In the genomic region with DNA sequence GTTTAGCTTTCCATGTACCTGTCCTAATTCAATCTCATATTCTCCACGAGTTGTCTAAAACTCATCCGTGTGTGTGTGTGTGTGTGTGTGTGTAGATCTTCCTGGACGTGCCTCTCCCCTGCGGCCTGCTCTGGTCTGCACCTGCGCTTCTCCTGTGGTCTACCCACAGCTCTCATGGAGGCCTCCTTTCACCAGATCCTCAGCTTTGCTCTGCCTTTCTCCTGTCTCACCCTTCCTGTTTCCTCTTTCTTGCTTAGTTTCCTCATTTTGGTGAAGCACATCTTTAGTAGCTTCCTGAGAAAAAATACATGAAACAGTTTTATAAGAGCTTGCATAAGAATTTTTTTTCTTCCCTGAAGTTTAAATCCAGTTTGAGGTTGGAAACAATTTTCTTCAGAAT, we compare ENCODE assay signal across 9 cellular contexts. TPM values are rescaled to one million over a fixed set of nuclear protein-coding genes. Genes with fewer than 3 reads are reported as not detected.
DNase-seq lines count a peak whose midpoint lies in the region; ATAC-seq, FAIRE-seq and TF ChIP-seq lines count a peak whose summit lies in the region.
"Had no signal": no experiment of that assay in that cellular context is flagged by ENCODE, and none has a peak within 500 bp of the region (broad histone marks: within the 10 kb centered on the region; RNA-seq: fewer than 3 reads in every experiment).

No MANE protein-coding gene starts in this region.

- H3K4me1 Mint-ChIP-seq in activated T-helper 17 cell treated with anti-CD3 and anti-CD28 coated beads, Interleukin-2, amount 50 U/mL, for 72 hours, result peaks cover 9% of the 10 kb centered on the region
- H3K4me1 Mint-ChIP-seq in mesothelial cell of epicardium, result no peaks in the 10 kb centered on the region

- H3K36me3 Mint-ChIP-seq in activated T-helper 17 cell treated with anti-CD3 and anti-CD28 coated beads, Interleukin-2, amount 50 U/mL, for 72 hours (ENCODE audit: low read depth), result no peaks in the 10 kb centered on the region
- H3K36me3 Mint-ChIP-seq in mesothelial cell of epicardium, result peaks cover 10% of the 10 kb centered on the region

- no peak overlapping the region for H2AFZ ChIP-seq in KMS-11 (ENCODE audit: low read depth)

- ATAC-seq in GM21576 (IDR thresholded peaks at IDR 0.05; ENCODE audit: unreplicated experiment), result peak; percentile 95
- peak; percentile 93 for ATAC-seq in activated T-helper 17 cell treated with anti-CD3 and anti-CD28 coated beads, Interleukin-2, amount 50 U/mL, for 72 hours (replicated peaks)

- no peak for TF ChIP-seq CTCF in KMS-11 (conservative IDR thresholded peaks at IDR 0.05; ENCODE audit: low read depth, low read length)
- no peak for TF ChIP-seq CTCF in WERI-Rb-1 (IDR thresholded peaks at IDR 0.05; ENCODE audit: low read depth, low read length)
- no peak for TF ChIP-seq CTCF in mesothelial cell of epicardium (IDR thresholded peaks at IDR 0.05; ENCODE audit: unreplicated experiment)

- no peaks in the 10 kb centered on the region for H4K20me1 ChIP-seq in KMS-11 (ENCODE audit: insufficient read depth)

- peaks cover 11% of the 10 kb centered on the region; the same call in 1 of the 2 replicates for H3K79me2 ChIP-seq in KMS-11 (ENCODE audit: insufficient read depth, low read depth)

- H3K27me3 ChIP-seq in KMS-11 (ENCODE audit: insufficient read depth, low read depth) (no peaks in the 10 kb centered on the region), WERI-Rb-1 (ENCODE audit: insufficient read depth, low read depth, severe bottlenecking) (no peaks in the 10 kb centered on the region)

- H3K4me3 ChIP-seq in KMS-11 (IDR thresholded peaks at IDR 0.05; ENCODE audit: insufficient read depth, low read depth, low read length) (no peak overlapping the region), WERI-Rb-1 (ENCODE audit: low read depth, low read length) (no peak overlapping the region)

- H3K27me3 Mint-ChIP-seq in activated T-helper 17 cell treated with anti-CD3 and anti-CD28 coated beads, Interleukin-2, amount 50 U/mL, for 72 hours, result no peaks in the 10 kb centered on the region
- no peaks in the 10 kb centered on the region for H3K27me3 Mint-ChIP-seq in mesothelial cell of epicardium (ENCODE audit: low read depth)

- no peaks in the 10 kb centered on the region for H3K9me3 ChIP-seq in WERI-Rb-1 (ENCODE audit: severe bottlenecking)

- peak overlapping the region; percentile 63 for H3K27ac ChIP-seq in KMS-11
- H3K27ac ChIP-seq in WERI-Rb-1, result no peak overlapping the region

- peak overlapping the region; percentile 66 for H3K4me2 ChIP-seq in KMS-11

- peaks cover 6% of the 10 kb centered on the region for H3K9me3 Mint-ChIP-seq in activated T-helper 17 cell treated with anti-CD3 and anti-CD28 coated beads, Interleukin-2, amount 50 U/mL, for 72 hours
- peaks cover 13% of the 10 kb centered on the region for H3K9me3 Mint-ChIP-seq in mesothelial cell of epicardium

- DNase-seq in GM18507 (ENCODE audit: extremely low spot score, insufficient read length, low read depth), result no peak
- no peak for DNase-seq in WERI-Rb-1
- DNase-seq in activated CD8-positive, alpha-beta memory T cell treated with anti-CD3 and anti-CD28 coated beads for 24 hours, result no peak
- DNase-seq in mesothelial cell of epicardium (ENCODE audit: low spot score in 2 of 2, unreplicated experiment in 2 of 2), result no peak
- DNase-seq in DMS79 (lab: John Stamatoyannopoulos, UW), result no peak
- DNase-seq: right cardiac atrium had no signal

- H3K4me3 Mint-ChIP-seq in activated T-helper 17 cell treated with anti-CD3 and anti-CD28 coated beads, Interleukin-2, amount 50 U/mL, for 72 hours, result peak overlapping the region; percentile 72
- H3K4me3 Mint-ChIP-seq in mesothelial cell of epicardium, result no peak overlapping the region

- no peak overlapping the region; the same call in 1 of the 2 replicates for H3K9ac ChIP-seq in KMS-11

- peak; percentile 94 for FAIRE-seq in GM18507 (lab: Jason Lieb, UNC)

- peaks cover 51% of the 10 kb centered on the region for H3K4me1 ChIP-seq in KMS-11 (ENCODE audit: low read depth, poor library complexity, severe bottlenecking)

- H3K36me3 ChIP-seq in KMS-11 (ENCODE audit: insufficient read depth) (no peaks in the 10 kb centered on the region), WERI-Rb-1 (no peaks in the 10 kb centered on the region)

- peak overlapping the region; percentile 83 for H3K27ac Mint-ChIP-seq in activated T-helper 17 cell treated with anti-CD3 and anti-CD28 coated beads, Interleukin-2, amount 50 U/mL, for 72 hours
- H3K27ac Mint-ChIP-seq in mesothelial cell of epicardium, result no peak overlapping the region

RNA-seq across cellular contexts. Expression of gene SLX4IP, which starts 18.1 kb away (rescaled TPM):
- 1 to 10 TPM; 3.9 to 4.0 TPM for total RNA-seq in activated T-helper 17 cell treated with anti-CD3 and anti-CD28 coated beads, Interleukin-2, amount 50 U/mL, for 72 hours
- 10.3 to 11.2 TPM (median 10.4 TPM) in 3 replicates for total RNA-seq in mesothelial cell of epicardium

RNA-seq across cellular contexts. Expression of gene MKKS, which starts 19.2 kb away (rescaled TPM):
- 1 to 10 TPM; 3.2 to 5.4 TPM for total RNA-seq in activated T-helper 17 cell treated with anti-CD3 and anti-CD28 coated beads, Interleukin-2, amount 50 U/mL, for 72 hours
- 9.9 to 11.8 TPM (median 10.7 TPM) in 3 replicates for total RNA-seq in mesothelial cell of epicardium
